Comparison of ENCODE assay signal across 11 cellular contexts in the genomic region with DNA sequence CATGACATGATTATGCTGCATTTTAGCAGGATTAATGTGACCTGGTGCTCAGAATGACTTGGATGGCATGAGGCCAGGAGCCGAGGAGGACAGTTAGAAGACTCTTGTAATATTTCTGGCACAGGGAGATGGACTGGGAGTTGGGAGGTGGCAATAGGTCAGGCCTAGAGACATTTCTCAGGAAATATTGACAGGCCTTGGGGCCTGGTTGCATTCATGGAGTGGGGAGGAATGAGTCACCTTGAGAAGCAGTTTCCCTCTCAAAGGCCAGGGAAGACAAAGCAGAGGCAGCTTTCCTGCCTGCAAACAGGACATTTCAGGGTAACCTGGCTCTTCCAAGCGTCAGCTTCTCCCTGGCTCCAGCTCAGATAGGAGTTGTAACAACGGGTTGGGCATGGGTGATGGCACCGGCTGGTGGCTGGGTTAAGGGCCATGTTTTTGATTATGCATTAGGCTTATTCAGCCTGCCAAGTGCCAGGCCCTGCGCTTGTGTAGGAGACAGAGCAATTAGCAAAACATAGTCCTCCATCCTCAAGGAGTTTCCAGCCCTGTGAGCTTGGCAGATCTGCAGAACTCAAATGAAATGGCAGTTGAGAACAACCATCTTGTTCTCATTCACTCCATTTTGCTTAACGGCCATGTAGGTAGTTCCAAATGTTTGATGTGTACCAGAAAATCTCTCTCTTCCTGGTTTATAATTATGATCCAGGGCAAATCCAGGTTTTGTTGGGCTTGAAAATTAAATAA. TPM values are rescaled to one million over a fixed set of nuclear protein-coding genes. Genes with fewer than 3 reads are reported as not detected.
DNase-seq lines count a peak whose midpoint lies in the region; ATAC-seq and TF ChIP-seq lines count a peak whose summit lies in the region.
"Had no signal": no experiment of that assay in that cellular context is flagged by ENCODE, and none has a peak within 500 bp of the region (broad histone marks: within the 10 kb centered on the region; RNA-seq: fewer than 3 reads in every experiment).

No MANE protein-coding gene starts in this region.

- H3K4me3 ChIP-seq in fibroblast of mammary gland (ENCODE audit: control insufficient read depth, low read depth, low read length) (no peak overlapping the region), stomach smooth muscle (ENCODE audit: low read length in 2 of 2) (no peak overlapping the region), A673 (ENCODE audit: low read depth, low read length, poor library complexity, severe bottlenecking) (no peak overlapping the region)
- H3K4me3 ChIP-seq: SK-N-MC had no signal

- BruUV-seq in A673 (replicated peaks; lab: Mats Ljungman, UMichigan), result no TSS peak

- H3K4me3 Mint-ChIP-seq in activated CD4-positive, alpha-beta T cell treated with anti-CD3 and anti-CD28 coated beads, Interleukin-2, amount 10 ng/mL, durations not matched to agents 7 days and 5 days, result no peak overlapping the region
- H3K4me3 Mint-ChIP-seq in T-helper 17 cell, result peak overlapping the region; percentile 26
- H3K4me3 Mint-ChIP-seq in glutamatergic neuron (ENCODE audit: unreplicated experiment), result no peak overlapping the region

- H3K9me3 ChIP-seq in T-helper 17 cell (ENCODE audit: control insufficient read depth, low read length, poor library complexity, severe bottlenecking), result no peaks in the 10 kb centered on the region
- H3K9me3 ChIP-seq in stomach smooth muscle (ENCODE audit: control insufficient read depth in 2 of 2, low read length in 2 of 2), result no peaks in the 10 kb centered on the region
- no peaks in the 10 kb centered on the region for H3K9me3 ChIP-seq in A673 (ENCODE audit: low read depth, low read length, poor library complexity, severe bottlenecking)

- intact Hi-C loops in A673 (cut with micrococcal nuclease; ENCODE audit: unreplicated experiment), result no loop called here

- POLR2A ChIA-PET in activated CD4-positive, alpha-beta T cell treated with anti-CD3 and anti-CD28 coated beads, Interleukin-2, amount 10 ng/mL, durations not matched to agents 7 days and 5 days (lab: Charles Lee), result no interaction called here
- POLR2A ChIA-PET in A673 (lab: Charles Lee; ENCODE audit: low non-redundant PET), result no interaction called here

- H3K27me3 ChIP-seq in stomach smooth muscle (ENCODE audit: control insufficient read depth in 1 of 2, insufficient read depth in 2 of 2, low read length in 2 of 2) (no peaks in the 10 kb centered on the region), A673 (replicated peaks; ENCODE audit: insufficient read depth, low read depth, low read length, poor library complexity) (no peaks in the 10 kb centered on the region)

- peaks cover 16% of the 10 kb centered on the region for H3K36me3 Mint-ChIP-seq in activated CD4-positive, alpha-beta T cell treated with anti-CD3 and anti-CD28 coated beads, Interleukin-2, amount 10 ng/mL, durations not matched to agents 7 days and 5 days (ENCODE audit: low read depth)
- H3K36me3 Mint-ChIP-seq in T-helper 17 cell (ENCODE audit: low read depth) (no peaks in the 10 kb centered on the region), glutamatergic neuron (ENCODE audit: unreplicated experiment) (peaks cover 4% of the 10 kb centered on the region)

- peak overlapping the region; percentile 69 for H3K27ac Mint-ChIP-seq in activated CD4-positive, alpha-beta T cell treated with anti-CD3 and anti-CD28 coated beads, Interleukin-2, amount 10 ng/mL, durations not matched to agents 7 days and 5 days
- peak overlapping the region; percentile 51 for H3K27ac Mint-ChIP-seq in T-helper 17 cell
- H3K27ac Mint-ChIP-seq in glutamatergic neuron (ENCODE audit: unreplicated experiment), result no peak overlapping the region

- H3K9ac ChIP-seq in stomach smooth muscle (ENCODE audit: low read length in 2 of 2), result no peak overlapping the region

- H3K27me3 Mint-ChIP-seq in activated CD4-positive, alpha-beta T cell treated with anti-CD3 and anti-CD28 coated beads, Interleukin-2, amount 10 ng/mL, durations not matched to agents 7 days and 5 days, result no peaks in the 10 kb centered on the region
- no peaks in the 10 kb centered on the region for H3K27me3 Mint-ChIP-seq in T-helper 17 cell
- peaks cover 13% of the 10 kb centered on the region for H3K27me3 Mint-ChIP-seq in glutamatergic neuron (ENCODE audit: unreplicated experiment)

- peaks cover 35% of the 10 kb centered on the region for H3K4me1 Mint-ChIP-seq in activated CD4-positive, alpha-beta T cell treated with anti-CD3 and anti-CD28 coated beads, Interleukin-2, amount 10 ng/mL, durations not matched to agents 7 days and 5 days
- peaks cover 20% of the 10 kb centered on the region for H3K4me1 Mint-ChIP-seq in T-helper 17 cell
- peaks cover 21% of the 10 kb centered on the region for H3K4me1 Mint-ChIP-seq in glutamatergic neuron (ENCODE audit: low read depth, unreplicated experiment)

- CTCF ChIA-PET in activated CD4-positive, alpha-beta T cell treated with anti-CD3 and anti-CD28 coated beads, Interleukin-2, amount 10 ng/mL, durations not matched to agents 7 days and 5 days (lab: Charles Lee), result interaction anchor here (0.9 to 2.0 kb wide), 6 partner anchors 20 to 112 kb away, joined by 3 to 5 read pairs (median 3); no protein-coding TSS in a partner anchor
- CTCF ChIA-PET in A673 (lab: Charles Lee), result no interaction called here

- no peak for DNase-seq in activated CD4-positive, alpha-beta T cell treated with anti-CD3 and anti-CD28 coated beads, Interleukin-2, amount 10 ng/mL, durations not matched to agents 7 days and 5 days
- DNase-seq in activated CD4-positive, alpha-beta T cell treated with anti-CD3 and anti-CD28 coated beads for 4 hours, result no peak
- no peak for DNase-seq in T-helper 17 cell
- peak; percentile 90 for DNase-seq in fibroblast of mammary gland (ENCODE audit: low read depth)
- DNase-seq in A673 (ENCODE audit: low spot score), result no peak
- DNase-seq in glutamatergic neuron, result no peak
- no peak for DNase-seq in KBM-7
- DNase-seq: MV-4-11, small intestine had no signal

- H3K9me3 Mint-ChIP-seq in activated CD4-positive, alpha-beta T cell treated with anti-CD3 and anti-CD28 coated beads, Interleukin-2, amount 10 ng/mL, durations not matched to agents 7 days and 5 days, result no peaks in the 10 kb centered on the region
- H3K9me3 Mint-ChIP-seq in glutamatergic neuron (ENCODE audit: unreplicated experiment), result peaks cover 13% of the 10 kb centered on the region

- ATAC-seq in T-helper 17 cell, result no peak

- in situ Hi-C loops in KBM-7 (cut with MboI; ENCODE audit: low pct_unique_long_range_greater_than_20kb, low sequenced_read_pairs), result no loop called here

- H3K36me3 ChIP-seq in stomach smooth muscle (ENCODE audit: control insufficient read depth in 2 of 2, insufficient read depth in 2 of 2, low read length in 2 of 2) (peaks cover 0 to 2% of the 10 kb centered on the region in 2 donors), A673 (ENCODE audit: insufficient read depth, low read length, poor library complexity, severe bottlenecking) (no peaks in the 10 kb centered on the region)

- TF ChIP-seq CTCF in fibroblast of mammary gland (conservative IDR thresholded peaks at IDR 0.05; ENCODE audit: control insufficient read depth, insufficient read depth, low read depth, low read length) (no peak), A673 (conservative IDR thresholded peaks at IDR 0.05; ENCODE audit: low read depth, low read length) (no peak), glutamatergic neuron (IDR thresholded peaks at IDR 0.05; ENCODE audit: partially characterized antibody, unreplicated experiment) (no peak)

- H3K27ac ChIP-seq in stomach smooth muscle (ENCODE audit: low read length), result peak overlapping the region; percentile 49
- no peak overlapping the region for H3K27ac ChIP-seq in A673 (ENCODE audit: low read depth, low read length, poor library complexity, severe bottlenecking)
- H3K27ac ChIP-seq: SK-N-MC had no signal

- H3K4me1 ChIP-seq in stomach smooth muscle (ENCODE audit: control insufficient read depth, insufficient read depth, low read length) (peaks cover 33% of the 10 kb centered on the region), A673 (ENCODE audit: insufficient read depth, low read length, poor library complexity, severe bottlenecking) (peaks cover 19% of the 10 kb centered on the region)

RNA-seq across cellular contexts. Expression of a gene that starts 38.2 kb away (rescaled TPM):
- 100 to 1,000 TPM; 126 to 127 TPM for total RNA-seq in activated CD4-positive, alpha-beta T cell treated with anti-CD3 and anti-CD28 coated beads, Interleukin-2, amount 10 ng/mL, durations not matched to agents 7 days and 5 days
- total RNA-seq in T-helper 17 cell (100 to 1,000 TPM in 1 of 2 donors, 10 to 100 TPM in 1; 91.0 to 104 TPM), A673 (2021) (106 and 107 TPM in 2 replicates), glutamatergic neuron (ENCODE audit: unreplicated experiment) (240 TPM)
